In genomic region chrX:13013353-13014110, GRCh38 we compare ENCODE assay signal across 9 cellular contexts. TPM values are rescaled to one million over a fixed set of nuclear protein-coding genes. Genes with fewer than 3 reads are reported as not detected.
A peak's percentile ranks its signal among the peaks of the same experiment; 100 is the strongest.
DNase-seq lines count a peak whose midpoint lies in the region; ATAC-seq and TF ChIP-seq lines count a peak whose summit lies in the region.
"Had no signal": no experiment of that assay in that cellular context is flagged by ENCODE, and none has a peak within 500 bp of the region (broad histone marks: within the 10 kb centered on the region; RNA-seq: fewer than 3 reads in every experiment).

No MANE protein-coding gene starts in this region.

- peaks cover 64% of the 10 kb centered on the region for H3K4me1 Mint-ChIP-seq in activated T-helper 1 cell treated with anti-CD3 and anti-CD28 coated beads, Interleukin-12 subunit alpha, Interleukin-12 subunit beta, Interleukin-2, Interleukin-4 antibody, amounts not matched to agents 30 ng/mL and 10 ng/mL and 1 ng/mL, durations not matched to agents 14 hours and 24 hours and 36 hours (ENCODE audit: low read depth)

- H3K4me3 Mint-ChIP-seq in activated T-helper 1 cell treated with anti-CD3 and anti-CD28 coated beads, Interleukin-12 subunit alpha, Interleukin-12 subunit beta, Interleukin-2, Interleukin-4 antibody, amounts not matched to agents 30 ng/mL and 10 ng/mL and 1 ng/mL, durations not matched to agents 14 hours and 24 hours and 36 hours = peak overlapping the region; percentile 12

- no peaks in the 10 kb centered on the region for H3K9me3 ChIP-seq in mucosa of descending colon

- no peaks in the 10 kb centered on the region for H3K36me3 Mint-ChIP-seq in activated T-helper 1 cell treated with anti-CD3 and anti-CD28 coated beads, Interleukin-12 subunit alpha, Interleukin-12 subunit beta, Interleukin-2, Interleukin-4 antibody, amounts not matched to agents 30 ng/mL and 10 ng/mL and 1 ng/mL, durations not matched to agents 14 hours and 24 hours and 36 hours (ENCODE audit: low read depth)

- no peaks in the 10 kb centered on the region for H3K27me3 ChIP-seq in HL-60 (ENCODE audit: insufficient read depth, poor library complexity, severe bottlenecking)

- H3K27ac ChIP-seq in HL-60 (replicated peaks) = peak overlapping the region; percentile 85

- H3K27ac Mint-ChIP-seq in activated T-helper 1 cell treated with anti-CD3 and anti-CD28 coated beads, Interleukin-12 subunit alpha, Interleukin-12 subunit beta, Interleukin-2, Interleukin-4 antibody, amounts not matched to agents 30 ng/mL and 10 ng/mL and 1 ng/mL, durations not matched to agents 14 hours and 24 hours and 36 hours = peak overlapping the region; percentile 75

- no peak overlapping the region for H3K4me3 ChIP-seq in HL-60 (replicated peaks; ENCODE audit: insufficient read depth, low read length)
- no peak overlapping the region for H3K4me3 ChIP-seq in mucosa of descending colon

- H3K9me3 Mint-ChIP-seq in activated T-helper 1 cell treated with anti-CD3 and anti-CD28 coated beads, Interleukin-12 subunit alpha, Interleukin-12 subunit beta, Interleukin-2, Interleukin-4 antibody, amounts not matched to agents 30 ng/mL and 10 ng/mL and 1 ng/mL, durations not matched to agents 14 hours and 24 hours and 36 hours = no peaks in the 10 kb centered on the region

- DNase-seq in GDM1 (lab: John Stamatoyannopoulos, UW) (peak; percentile 11), HL-60 (ENCODE audit: low read depth in 1 of 2, low spot score in 1 of 2) (peak; percentile 94 to 98), mucosa of descending colon (peak in 1 of 3 donors; percentile 58), HUDEP-2 (lab: John Stamatoyannopoulos, UW; ENCODE audit: unreplicated experiment in 76 of 76) (no peak), mucosa of gallbladder (ENCODE audit: low spot score) (no peak), GM19238 (ENCODE audit: insufficient read length, low spot score) (no peak)
- no peak for DNase-seq in activated T-helper 1 cell treated with anti-CD3 and anti-CD28 coated beads, Interleukin-12 subunit alpha, Interleukin-12 subunit beta, Interleukin-2, Interleukin-4 antibody, amounts not matched to agents 30 ng/mL and 10 ng/mL and 1 ng/mL, durations not matched to agents 14 hours and 24 hours and 36 hours (ENCODE audit: low spot score)

- no peaks in the 10 kb centered on the region for H3K36me3 ChIP-seq in mucosa of descending colon (ENCODE audit: low read depth)

- H3K27me3 Mint-ChIP-seq in activated T-helper 1 cell treated with anti-CD3 and anti-CD28 coated beads, Interleukin-12 subunit alpha, Interleukin-12 subunit beta, Interleukin-2, Interleukin-4 antibody, amounts not matched to agents 30 ng/mL and 10 ng/mL and 1 ng/mL, durations not matched to agents 14 hours and 24 hours and 36 hours (ENCODE audit: insufficient read depth) = no peaks in the 10 kb centered on the region

- TF ChIP-seq CTCF in HL-60 (IDR thresholded peaks at IDR 0.05; ENCODE audit: insufficient read depth, low read length) (no peak), mucosa of descending colon (IDR thresholded peaks at IDR 0.05) (no peak)

- ATAC-seq in GM21360 (IDR thresholded peaks at IDR 0.05; ENCODE audit: unreplicated experiment) = peak; percentile 78
- ATAC-seq in mucosa of descending colon = peak; percentile 91

- intact Hi-C loops in activated T-helper 1 cell treated with anti-CD3 and anti-CD28 coated beads, Interleukin-12 subunit alpha, Interleukin-12 subunit beta, Interleukin-2, Interleukin-4 antibody, amounts not matched to agents 30 ng/mL and 10 ng/mL and 1 ng/mL, durations not matched to agents 14 hours and 24 hours and 36 hours (cut with micrococcal nuclease) = loop anchor here (1.0 to 2.0 kb wide), 4 partner anchors 8 to 38 kb away; no protein-coding TSS in a partner anchor
- intact Hi-C loops in mucosa of descending colon (cut with DNase I, micrococcal nuclease) = no loop called here

- no peaks in the 10 kb centered on the region for H3K4me1 ChIP-seq in mucosa of descending colon (ENCODE audit: low read depth)

RNA-seq across cellular contexts. Expression of gene FAM9C, which starts 30.9 kb away (rescaled TPM):
- 0.05 TPM in 2 replicates for total RNA-seq in activated T-helper 1 cell treated with anti-CD3 and anti-CD28 coated beads, Interleukin-12 subunit alpha, Interleukin-12 subunit beta, Interleukin-2, Interleukin-4 antibody, amounts not matched to agents 30 ng/mL and 10 ng/mL and 1 ng/mL, durations not matched to agents 14 hours and 24 hours and 36 hours
- total RNA-seq in mucosa of descending colon (under 1 TPM in 1 of 3 donors, not detected in 2; 0.13 TPM), mucosa of gallbladder (not detected)
- total RNA-seq: HT1080 had no signal

RNA-seq across cellular contexts. Expression of gene TMSB4X, which starts 38.6 kb away (rescaled TPM):
- 6,544 and 6,612 TPM in 2 replicates for total RNA-seq in activated T-helper 1 cell treated with anti-CD3 and anti-CD28 coated beads, Interleukin-12 subunit alpha, Interleukin-12 subunit beta, Interleukin-2, Interleukin-4 antibody, amounts not matched to agents 30 ng/mL and 10 ng/mL and 1 ng/mL, durations not matched to agents 14 hours and 24 hours and 36 hours
- total RNA-seq in mucosa of descending colon (1,000 to 10,000 TPM; 2,288 to 5,392 (median 5,014) TPM), mucosa of gallbladder (4,832 TPM)

Comparison
In these comparisons a context has a peak if more than half of its experiments do, and no peak if none do; other contexts are left out.
1. DNase-seq: peak in GDM1 (single experiment) and HL-60 (2 of 2); none in activated T-helper 1 cell treated with anti-CD3 and anti-CD28 coated beads, Interleukin-12 subunit alpha, Interleukin-12 subunit beta, Interleukin-2, Interleukin-4 antibody, amounts not matched to agents 30 ng/mL and 10 ng/mL and 1 ng/mL, durations not matched to agents 14 hours and 24 hours and 36 hours (single experiment), HUDEP-2 (0 of 76), mucosa of gallbladder (single experiment) and GM19238 (single experiment).